In the genomic region with DNA sequence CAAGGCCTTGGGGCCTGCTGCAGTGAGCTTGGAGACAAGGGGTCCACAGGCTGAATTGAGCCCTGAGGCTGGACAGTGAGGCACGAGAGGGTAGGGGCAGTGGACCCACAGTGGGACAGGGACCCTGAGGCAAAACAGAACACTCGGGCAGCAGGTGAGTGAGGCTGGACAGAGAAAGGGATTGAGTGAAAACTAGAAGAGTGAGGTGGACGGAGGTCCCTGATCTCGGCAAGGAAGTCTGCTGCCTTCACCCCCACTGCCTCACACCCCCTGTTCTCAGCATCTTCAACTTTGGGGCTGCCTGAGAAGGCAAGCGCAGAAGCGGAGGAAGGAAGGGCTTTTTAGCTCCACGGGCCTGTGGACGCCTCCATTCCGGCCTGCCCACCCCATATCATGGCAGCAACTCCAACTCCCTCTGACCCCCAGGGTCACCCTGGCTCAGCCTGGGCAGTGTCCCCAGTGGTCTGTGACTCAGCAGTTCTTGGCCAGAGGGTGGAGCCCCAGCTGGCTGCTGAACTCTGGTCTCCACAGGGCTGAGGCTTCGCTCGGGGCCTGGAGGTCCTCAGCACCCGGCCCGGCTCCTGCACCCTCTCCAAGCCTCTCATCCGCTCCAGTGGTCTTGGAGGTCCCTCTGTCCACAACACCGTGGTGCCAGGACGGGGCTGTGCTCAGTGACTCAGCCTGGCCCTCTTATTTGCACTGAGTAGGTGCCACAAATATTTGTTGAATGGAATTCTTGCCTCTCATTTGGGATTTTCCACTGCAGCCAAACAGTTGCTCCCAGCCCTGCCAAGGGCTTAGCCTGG, we compare ENCODE assay signal across 10 cellular contexts.
DNase-seq lines count a peak whose midpoint lies in the region; ATAC-seq and TF ChIP-seq lines count a peak whose summit lies in the region.
"Had no signal": no experiment of that assay in that cellular context is flagged by ENCODE, and none has a peak within 500 bp of the region (broad histone marks: within the 10 kb centered on the region; RNA-seq: fewer than 3 reads in every experiment).

No MANE protein-coding gene starts in this region.

- H3K27me3 Mint-ChIP-seq in activated T-helper 2 cell treated with anti-CD3 and anti-CD28 coated beads, Interferon-gamma antibody, Interleukin-2, Interleukin-4, amounts not matched to agents 10 μg/mL and 5 μg/mL and 100 μg/mL, durations not matched to agents 14 hours and 24 hours and 36 hours (ENCODE audit: low read depth), result no peaks in the 10 kb centered on the region
- H3K27me3 Mint-ChIP-seq in immature natural killer cell (ENCODE audit: low read depth in 3 of 3), result peaks cover under 1 to 5% (median 4%) of the 10 kb centered on the region in 3 donors
- H3K27me3 Mint-ChIP-seq: activated B cell treated with CpG ODN at 0.5 μM for 24 hours had no signal

- no peaks in the 10 kb centered on the region for H3K36me3 Mint-ChIP-seq in activated T-helper 2 cell treated with anti-CD3 and anti-CD28 coated beads, Interferon-gamma antibody, Interleukin-2, Interleukin-4, amounts not matched to agents 10 μg/mL and 5 μg/mL and 100 μg/mL, durations not matched to agents 14 hours and 24 hours and 36 hours (ENCODE audit: low read depth)
- H3K36me3 Mint-ChIP-seq in immature natural killer cell, result no peaks in the 10 kb centered on the region

- H3K36me3 ChIP-seq in hepatocyte (replicated peaks; ENCODE audit: insufficient read depth, low read depth), result no peaks in the 10 kb centered on the region
- no peaks in the 10 kb centered on the region for H3K36me3 ChIP-seq in stomach smooth muscle (ENCODE audit: control insufficient read depth in 2 of 2, insufficient read depth in 2 of 2, low read length in 2 of 2)

- H4K20me1 ChIP-seq in hepatocyte (ENCODE audit: insufficient read depth, poor library complexity, severe bottlenecking), result no peaks in the 10 kb centered on the region

- H3K9ac ChIP-seq in stomach smooth muscle (ENCODE audit: low read length in 2 of 2), result no peak overlapping the region

- H3K27me3 ChIP-seq in hepatocyte, result no peaks in the 10 kb centered on the region
- peaks cover 0 to under 1% of the 10 kb centered on the region in 2 donors for H3K27me3 ChIP-seq in stomach smooth muscle (ENCODE audit: control insufficient read depth in 1 of 2, insufficient read depth in 2 of 2, low read length in 2 of 2)

- H3K4me2 ChIP-seq in hepatocyte, result no peak overlapping the region

- H3K9me2 ChIP-seq in hepatocyte (replicated peaks; ENCODE audit: insufficient read depth), result no peaks in the 10 kb centered on the region

- peak overlapping the region; percentile 84 for H3K27ac Mint-ChIP-seq in activated T-helper 2 cell treated with anti-CD3 and anti-CD28 coated beads, Interferon-gamma antibody, Interleukin-2, Interleukin-4, amounts not matched to agents 10 μg/mL and 5 μg/mL and 100 μg/mL, durations not matched to agents 14 hours and 24 hours and 36 hours
- H3K27ac Mint-ChIP-seq in immature natural killer cell, result peak overlapping the region in 2 of 6 donors; percentile 78 to 83
- H3K27ac Mint-ChIP-seq: activated B cell treated with CpG ODN at 0.5 μM for 24 hours had no signal

- no peaks in the 10 kb centered on the region for H3K9me3 Mint-ChIP-seq in activated T-helper 2 cell treated with anti-CD3 and anti-CD28 coated beads, Interferon-gamma antibody, Interleukin-2, Interleukin-4, amounts not matched to agents 10 μg/mL and 5 μg/mL and 100 μg/mL, durations not matched to agents 14 hours and 24 hours and 36 hours
- H3K9me3 Mint-ChIP-seq in immature natural killer cell, result peaks cover 0 to 2% (median 0%) of the 10 kb centered on the region in 6 donors
- H3K9me3 Mint-ChIP-seq: activated B cell treated with CpG ODN at 0.5 μM for 24 hours had no signal

- no peak for TF ChIP-seq CTCF in hepatocyte (IDR thresholded peaks at IDR 0.05; ENCODE audit: poor library complexity)

- peak; percentile 15 for DNase-seq in HT-29 (ENCODE audit: low spot score)
- DNase-seq in activated T-helper 2 cell treated with anti-CD3 and anti-CD28 coated beads, Interferon-gamma antibody, Interleukin-2, Interleukin-4, amounts not matched to agents 10 μg/mL and 5 μg/mL and 100 μg/mL, durations not matched to agents 14 hours and 24 hours and 36 hours (ENCODE audit: low spot score), result no peak
- DNase-seq in hepatocyte (ENCODE audit: low spot score), result peak; percentile 50
- DNase-seq in AG08396 (ENCODE audit: low spot score), result no peak
- no peak for DNase-seq in NCI-H1048 (lab: John Stamatoyannopoulos, UW)
- no peak for DNase-seq in immature natural killer cell
- DNase-seq: activated B cell treated with CpG ODN at 0.5 μM for 24 hours, foreskin melanocyte had no signal

- ATAC-seq in HG03520 (IDR thresholded peaks at IDR 0.05; ENCODE audit: unreplicated experiment), result no peak

- no peak overlapping the region for H2AFZ ChIP-seq in hepatocyte

- peaks cover 8% of the 10 kb centered on the region for H3K4me1 ChIP-seq in hepatocyte (ENCODE audit: insufficient read depth)
- H3K4me1 ChIP-seq in stomach smooth muscle (ENCODE audit: control insufficient read depth, insufficient read depth, low read length), result peaks cover 30% of the 10 kb centered on the region

- intact Hi-C loops in activated T-helper 2 cell treated with anti-CD3 and anti-CD28 coated beads, Interferon-gamma antibody, Interleukin-2, Interleukin-4, amounts not matched to agents 10 μg/mL and 5 μg/mL and 100 μg/mL, durations not matched to agents 14 hours and 24 hours and 36 hours (cut with micrococcal nuclease), result loop anchor here (1.0 kb wide), 1 partner anchor 83 kb away; no protein-coding TSS in a partner anchor

- peaks cover 67% of the 10 kb centered on the region for H3K4me1 Mint-ChIP-seq in activated T-helper 2 cell treated with anti-CD3 and anti-CD28 coated beads, Interferon-gamma antibody, Interleukin-2, Interleukin-4, amounts not matched to agents 10 μg/mL and 5 μg/mL and 100 μg/mL, durations not matched to agents 14 hours and 24 hours and 36 hours (ENCODE audit: low read depth)
- H3K4me1 Mint-ChIP-seq in immature natural killer cell, result peaks cover 3 to 10% of the 10 kb centered on the region in 2 donors

- no peaks in the 10 kb centered on the region for H3K79me2 ChIP-seq in hepatocyte

- H3K27ac ChIP-seq in hepatocyte (no peak overlapping the region), stomach smooth muscle (ENCODE audit: low read length) (peak overlapping the region; percentile 24)

- no peak overlapping the region for H3K4me3 Mint-ChIP-seq in activated T-helper 2 cell treated with anti-CD3 and anti-CD28 coated beads, Interferon-gamma antibody, Interleukin-2, Interleukin-4, amounts not matched to agents 10 μg/mL and 5 μg/mL and 100 μg/mL, durations not matched to agents 14 hours and 24 hours and 36 hours (ENCODE audit: low read depth)
- H3K4me3 Mint-ChIP-seq in immature natural killer cell, result no peak overlapping the region
- H3K4me3 Mint-ChIP-seq: activated B cell treated with CpG ODN at 0.5 μM for 24 hours had no signal

- H3K9me3 ChIP-seq in hepatocyte (ENCODE audit: low read depth), result no peaks in the 10 kb centered on the region
- no peaks in the 10 kb centered on the region for H3K9me3 ChIP-seq in stomach smooth muscle (ENCODE audit: control insufficient read depth in 2 of 2, low read length in 2 of 2)

- H3K4me3 ChIP-seq in hepatocyte (no peak overlapping the region), stomach smooth muscle (ENCODE audit: low read length in 2 of 2) (no peak overlapping the region)

- WGBS in hepatocyte (ENCODE audit: low lambda C conversion rate, missing lambda C conversion rate), result 77% methylated on average over 16 of the region's 16 CpGs

Comparison
In these comparisons a context has a peak if more than half of its experiments do, and no peak if none do; other contexts are left out.
1. DNase-seq: peak in HT-29 (single experiment) and hepatocyte (single experiment); none in activated T-helper 2 cell treated with anti-CD3 and anti-CD28 coated beads, Interferon-gamma antibody, Interleukin-2, Interleukin-4, amounts not matched to agents 10 μg/mL and 5 μg/mL and 100 μg/mL, durations not matched to agents 14 hours and 24 hours and 36 hours (single experiment), AG08396 (single experiment), NCI-H1048 (single experiment) and immature natural killer cell (0 of 3).